In genomic region chr22:27100323-27100722, GRCh38 we compare ENCODE assay signal across 17 cellular contexts.
DNase-seq lines count a peak whose midpoint lies in the region; ATAC-seq and TF ChIP-seq lines count a peak whose summit lies in the region.
"Had no signal": no experiment of that assay in that cellular context is flagged by ENCODE, and none has a peak within 500 bp of the region (broad histone marks: within the 10 kb centered on the region; RNA-seq: fewer than 3 reads in every experiment).

No MANE protein-coding gene starts in this region.

- CTCF ChIA-PET in HEK293 (lab: Yijun Ruan, JAX): interaction anchor here (0.7 kb wide), 2 partner anchors 118 to 223 kb away, joined by 3 to 5 read pairs; no protein-coding TSS in a partner anchor

- H3K4ac ChIP-seq in neuronal stem cell (ENCODE audit: low read length): no peak overlapping the region

- intact Hi-C loops in vagina (cut with DNase I): loop anchor here (10.0 kb wide), 1 partner anchor 704 kb away; the partner anchor contains the start of gene MN1

- H3K4me3 ChIP-seq in BE2C (ENCODE audit: low read depth, low read length) (peak overlapping the region; percentile 26), HEK293 (ENCODE audit: low read depth, low read length) (no peak overlapping the region), gastroesophageal sphincter (no peak overlapping the region), neuronal stem cell (ENCODE audit: low read length in 2 of 2) (no peak overlapping the region), vagina (no peak overlapping the region)
- H3K4me3 ChIP-seq: esophagus squamous epithelium, suprapubic skin had no signal

- DNase-seq in BE2C: no peak
- DNase-seq in neuronal stem cell (ENCODE audit: low spot score): no peak
- no peak for DNase-seq in stimulated activated CD4-positive, alpha-beta T cell treated with anti-CD3 and anti-CD28 coated beads, Interleukin-4, amount 100 ng/mL, for 1 hour
- DNase-seq in vagina (ENCODE audit: extremely low spot score in 2 of 2): no peak
- DNase-seq in DMS79 treated with DMSO at 0.1 percent for 48 hours (lab: John Stamatoyannopoulos, UW): no peak
- no peak for DNase-seq in NCI-H69 (lab: John Stamatoyannopoulos, UW)
- DNase-seq: activated CD4-positive, alpha-beta T cell treated with anti-CD3 and anti-CD28 coated beads for 36 hours; activated naive CD4-positive, alpha-beta T cell treated with anti-CD3 and anti-CD28 coated beads, Interleukin-2, amount 50 U/mL, for 16 hours; aorta; effector memory CD4-positive, alpha-beta T cell; esophagus squamous epithelium; HCEC 1CT; SHP77 treated with DMSO at 0.1 percent for 48 hours had no signal

- H3K14ac ChIP-seq in neuronal stem cell (ENCODE audit: low read length): no peak overlapping the region

- TF ChIP-seq POLR2A in gastroesophageal sphincter (IDR thresholded peaks at IDR 0.05) (no peak), vagina (IDR thresholded peaks at IDR 0.05) (no peak)

- no peak overlapping the region for H4K8ac ChIP-seq in neuronal stem cell (ENCODE audit: low read depth, low read length)

- H3K27me3 ChIP-seq in BE2C (peaks cover 16% of the 10 kb centered on the region), gastroesophageal sphincter (peaks cover 6% of the 10 kb centered on the region), neuronal stem cell (ENCODE audit: control insufficient read depth in 3 of 3, insufficient read depth in 3 of 3, low read depth in 1 of 3, low read length in 3 of 3) (no peaks in the 10 kb centered on the region), vagina (no peaks in the 10 kb centered on the region)

- H3K23ac ChIP-seq in neuronal stem cell (ENCODE audit: low read depth, low read length, poor library complexity): no peak overlapping the region

- peak overlapping the region; percentile 17 for H3K9ac ChIP-seq in neuronal stem cell (ENCODE audit: low read depth, low read length, poor library complexity)

- peak overlapping the region; percentile 27 for H2BK12ac ChIP-seq in neuronal stem cell (ENCODE audit: low read length)

- H3K18ac ChIP-seq in neuronal stem cell (ENCODE audit: low read length): peak overlapping the region; percentile 86

- no peak for TF ChIP-seq EP300 in gastroesophageal sphincter (IDR thresholded peaks at IDR 0.05)

- no peaks in the 10 kb centered on the region for H3K36me3 ChIP-seq in BE2C
- H3K36me3 ChIP-seq in HEK293 (ENCODE audit: control insufficient read depth in 2 of 2, insufficient read depth in 1 of 2, low read length in 2 of 2): no peaks in the 10 kb centered on the region
- H3K36me3 ChIP-seq in gastroesophageal sphincter: no peaks in the 10 kb centered on the region
- H3K36me3 ChIP-seq in neuronal stem cell (replicated peaks in 1 of 2; ENCODE audit: control insufficient read depth in 2 of 2, insufficient read depth in 2 of 2, low read length in 2 of 2): no peaks in the 10 kb centered on the region
- no peaks in the 10 kb centered on the region for H3K36me3 ChIP-seq in vagina
- H3K36me3 ChIP-seq: esophagus squamous epithelium, suprapubic skin had no signal

- H2BK15ac ChIP-seq in neuronal stem cell (ENCODE audit: low read length): peak overlapping the region; percentile 2

- no peak overlapping the region for H2AFZ ChIP-seq in neuronal stem cell (ENCODE audit: low read length)

- no peak overlapping the region for H3K27ac ChIP-seq in HEK293 (ENCODE audit: extremely low read depth, low read depth, low read length)
- H3K27ac ChIP-seq in gastroesophageal sphincter: peak overlapping the region in 3 of 4 donors; percentile 22 to 58 (median 47)
- H3K27ac ChIP-seq in neuronal stem cell (replicated peaks; ENCODE audit: low read length): no peak overlapping the region
- no peak overlapping the region for H3K27ac ChIP-seq in vagina
- H3K27ac ChIP-seq: esophagus squamous epithelium, suprapubic skin had no signal

- POLR2A ChIA-PET in HEK293 (lab: Yijun Ruan, JAX): no interaction called here

- H4K91ac ChIP-seq in neuronal stem cell (ENCODE audit: low read depth, low read length, poor library complexity): no peak overlapping the region

- WGBS in gastroesophageal sphincter (ENCODE audit: low coverage in 1 of 2), 2 donors: 55% methylated on average over 4 of the region's 7 CpGs; no CpG with 5 or more reads in 1 of the 2 donors
- no CpG with 5 or more reads among the region's 7 CpGs for WGBS in neuronal stem cell (ENCODE audit: extremely low coverage in 2 of 2, insufficient read length in 2 of 2, insufficient replicate concordance in 1 of 2), 2 donors

- peaks cover 8% of the 10 kb centered on the region for H3K4me1 ChIP-seq in BE2C
- peaks cover 2% of the 10 kb centered on the region; the same call in 1 of the 2 replicates for H3K4me1 ChIP-seq in HEK293 (ENCODE audit: control insufficient read depth, insufficient read depth, low read length)
- peaks cover 0 to 40% (median 5%) of the 10 kb centered on the region in 3 donors for H3K4me1 ChIP-seq in gastroesophageal sphincter
- peaks cover 17 to 21% of the 10 kb centered on the region in 2 donors for H3K4me1 ChIP-seq in neuronal stem cell (ENCODE audit: control insufficient read depth in 2 of 2, insufficient read depth in 1 of 2, low read depth in 1 of 2, low read length in 2 of 2)
- H3K4me1 ChIP-seq in vagina: no peaks in the 10 kb centered on the region

- peak overlapping the region; percentile 100 for H2AK5ac ChIP-seq in neuronal stem cell (ENCODE audit: low read depth, low read length)

- H3K79me1 ChIP-seq in neuronal stem cell (ENCODE audit: low read depth, low read length): no peaks in the 10 kb centered on the region

- no peak for ATAC-seq in gastroesophageal sphincter
- ATAC-seq: activated CD4-positive, alpha-beta T cell treated with anti-CD3 and anti-CD28 coated beads for 36 hours; left lobe of liver had no signal

- H3K4me2 ChIP-seq in neuronal stem cell (ENCODE audit: insufficient read depth, low read length, poor library complexity, severe bottlenecking): peak overlapping the region; percentile 45

- no peak for TF ChIP-seq CTCF in BE2C (IDR thresholded peaks at IDR 0.05; ENCODE audit: low read depth, low read length)
- TF ChIP-seq CTCF in HEK293 (tag by site-specific recombination; IDR thresholded peaks at IDR 0.05): no peak
- no peak for TF ChIP-seq CTCF in gastroesophageal sphincter (IDR thresholded peaks at IDR 0.05)
- TF ChIP-seq CTCF in vagina (IDR thresholded peaks at IDR 0.05): no peak

- no peak overlapping the region for H2BK5ac ChIP-seq in neuronal stem cell (ENCODE audit: low read length)

- H2BK120ac ChIP-seq in neuronal stem cell (ENCODE audit: low read depth, low read length): peak overlapping the region; percentile 89

- H3K9me3 ChIP-seq in BE2C: no peaks in the 10 kb centered on the region
- no peaks in the 10 kb centered on the region for H3K9me3 ChIP-seq in HEK293 (ENCODE audit: control insufficient read depth, insufficient read depth, low read depth, low read length)
- H3K9me3 ChIP-seq in gastroesophageal sphincter: no peaks in the 10 kb centered on the region
- no peaks in the 10 kb centered on the region for H3K9me3 ChIP-seq in neuronal stem cell (replicated peaks in 1 of 2; ENCODE audit: control insufficient read depth in 2 of 2, insufficient read depth in 1 of 2, low read depth in 1 of 2, low read length in 2 of 2)
- no peaks in the 10 kb centered on the region for H3K9me3 ChIP-seq in vagina
- H3K9me3 ChIP-seq: esophagus squamous epithelium, suprapubic skin had no signal

TF ChIP-seq in HEK293, 187 proteins besides CTCF, POLR2A, EP300 and RAD21:
- TF ChIP-seq ZSCAN16 (tag by site-specific recombination; IDR thresholded peaks at IDR 0.05) (no peak), ZIC2 (tag by site-specific recombination; IDR thresholded peaks at IDR 0.05) (peak; percentile 69)
TF ChIP-seq in HEK293: peak in this region for 1.

Comparison
In these comparisons a context has a peak if more than half of its experiments do, and no peak if none do; other contexts are left out.
1. H3K27ac ChIP-seq: peak in gastroesophageal sphincter (3 of 4); none in HEK293 (single experiment), neuronal stem cell (single experiment) and vagina (single experiment).